8 cellular contexts compared by ENCODE assay signal in the genomic region with DNA sequence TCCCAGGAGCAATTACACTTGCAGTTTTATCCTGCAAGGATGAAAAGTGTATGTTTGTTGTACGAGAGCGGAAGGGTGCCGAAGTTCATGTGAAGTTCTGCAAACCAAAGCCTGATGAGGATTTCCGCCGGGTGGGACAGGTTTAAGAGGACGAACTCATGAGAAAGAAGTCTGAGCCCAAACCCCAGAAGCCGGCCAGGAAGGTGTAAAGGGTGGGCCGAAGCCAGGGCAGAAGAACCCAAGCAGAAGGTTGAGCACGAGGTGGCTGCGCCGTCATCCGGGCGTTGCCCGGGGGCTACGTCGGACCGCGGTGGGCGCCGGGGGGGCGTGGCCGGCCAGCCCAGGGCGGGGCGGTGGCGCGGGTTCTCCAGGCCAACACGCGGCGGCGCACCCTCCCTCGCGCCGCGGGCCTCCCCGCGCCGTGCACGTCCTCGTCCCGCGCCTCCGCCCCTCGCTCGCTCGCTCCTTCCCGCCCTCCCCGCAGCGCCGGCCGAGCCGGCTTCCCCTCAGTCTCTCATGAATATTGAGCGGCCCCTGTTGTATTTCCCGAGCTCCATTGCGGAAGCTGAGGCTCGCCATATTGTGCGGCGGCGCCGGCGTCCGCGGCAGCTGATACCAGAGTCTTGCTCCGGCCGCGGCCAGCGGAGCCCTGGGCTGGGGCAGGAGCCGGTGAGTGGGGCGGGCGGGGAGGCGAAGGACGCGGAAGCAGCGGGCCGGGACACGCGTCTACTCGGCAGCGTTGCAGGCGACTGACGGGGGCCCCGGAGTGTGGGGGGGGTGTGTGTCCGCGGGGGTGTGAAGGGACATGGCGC. TPM values are rescaled to one million over a fixed set of nuclear protein-coding genes. Genes with fewer than 3 reads are reported as not detected.
DNase-seq lines count a peak whose midpoint lies in the region; ATAC-seq and TF ChIP-seq lines count a peak whose summit lies in the region.

A gene (plus strand): TSS at position 578 of the 812 bp plus-strand sequence. CDS start 41,996 bp downstream, outside the sequence.

- peak; percentile 90 for ATAC-seq in GM18909 (IDR thresholded peaks at IDR 0.05; ENCODE audit: poor library complexity, unreplicated experiment)
- peak; percentile 77 for ATAC-seq in HG03159 (IDR thresholded peaks at IDR 0.05; ENCODE audit: unreplicated experiment)

- intact Hi-C loops in activated CD4-positive, alpha-beta T cell treated with anti-CD3 and anti-CD28 coated beads, Interleukin-2, amount 10 ng/mL, durations not matched to agents 24 days and 14 days (cut with micrococcal nuclease): loop anchor here (1.0 to 10.0 kb wide), 9 partner anchors 73 to 1410 kb away; a partner anchor contains a TSS

- H3K27ac Mint-ChIP-seq in activated CD4-positive, alpha-beta T cell treated with anti-CD3 and anti-CD28 coated beads, Interleukin-2, amount 10 ng/mL, durations not matched to agents 24 days and 14 days: peak within 1 kb of the TSS; percentile 91

- TF ChIP-seq CTCF in coronary artery (IDR thresholded peaks at IDR 0.05): no peak

- peak; percentile 91 for DNase-seq in AG08396 (ENCODE audit: low spot score)
- DNase-seq in NCI-H345 treated with DMSO at 0.1 percent for 48 hours (lab: John Stamatoyannopoulos, UW; ENCODE audit: unreplicated experiment): peak; percentile 71
- DNase-seq in activated CD4-positive, alpha-beta T cell treated with anti-CD3 and anti-CD28 coated beads, Interleukin-2, amount 10 ng/mL, durations not matched to agents 24 days and 14 days: peak; percentile 91
- DNase-seq in coronary artery (ENCODE audit: low spot score): peak; percentile 85
- DNase-seq in left kidney (ENCODE audit: low read depth, low spot score): peak; percentile 96
- peak; percentile 78 to 80 for DNase-seq in stimulated activated CD4-positive, alpha-beta T cell treated with anti-CD3 and anti-CD28 coated beads, Interleukin-2, amount 100 ng/mL, for 24 hours

- peaks cover 26% of the 10 kb centered on the region for H3K4me1 Mint-ChIP-seq in activated CD4-positive, alpha-beta T cell treated with anti-CD3 and anti-CD28 coated beads, Interleukin-2, amount 10 ng/mL, durations not matched to agents 24 days and 14 days

- H3K4me3 ChIP-seq in coronary artery: peak within 1 kb of the TSS; percentile 72

- H3K27me3 Mint-ChIP-seq in activated CD4-positive, alpha-beta T cell treated with anti-CD3 and anti-CD28 coated beads, Interleukin-2, amount 10 ng/mL, durations not matched to agents 24 days and 14 days: peaks cover 18% of the 10 kb centered on the region

- no peaks in the 10 kb centered on the region for H3K9me3 Mint-ChIP-seq in activated CD4-positive, alpha-beta T cell treated with anti-CD3 and anti-CD28 coated beads, Interleukin-2, amount 10 ng/mL, durations not matched to agents 24 days and 14 days

- H3K27ac ChIP-seq in coronary artery: peak within 1 kb of the TSS; percentile 67 to 82

- no peaks in the 10 kb centered on the region for H3K36me3 Mint-ChIP-seq in activated CD4-positive, alpha-beta T cell treated with anti-CD3 and anti-CD28 coated beads, Interleukin-2, amount 10 ng/mL, durations not matched to agents 24 days and 14 days (ENCODE audit: low read depth)

- H3K4me3 Mint-ChIP-seq in activated CD4-positive, alpha-beta T cell treated with anti-CD3 and anti-CD28 coated beads, Interleukin-2, amount 10 ng/mL, durations not matched to agents 24 days and 14 days: peak within 1 kb of the TSS; percentile 93

RNA-seq across cellular contexts. Expression of the gene that starts here (rescaled TPM):
- total RNA-seq in activated CD4-positive, alpha-beta T cell treated with anti-CD3 and anti-CD28 coated beads, Interleukin-2, amount 10 ng/mL, durations not matched to agents 24 days and 14 days: 17.8 and 21.1 TPM in 2 replicates

Comparison
In these comparisons a context has a peak if more than half of its experiments do, and no peak if none do; other contexts are left out.
1. Peak in every context shown above with its lines: DNase-seq, ATAC-seq, H3K4me3 ChIP-seq and H3K27ac ChIP-seq.